In genomic region chr2:240463274-240463865, GRCh38 we compare ENCODE assay signal across 12 cellular contexts. TPM values are rescaled to one million over a fixed set of nuclear protein-coding genes. Genes with fewer than 3 reads are reported as not detected.
DNase-seq lines count a peak whose midpoint lies in the region; ATAC-seq lines count a peak whose summit lies in the region.
"Had no signal": no experiment of that assay in that cellular context is flagged by ENCODE, and none has a peak within 500 bp of the region (broad histone marks: within the 10 kb centered on the region; RNA-seq: fewer than 3 reads in every experiment).

No MANE protein-coding gene starts in this region.

- no peak overlapping the region for H3K4me2 ChIP-seq in GM23248 (ENCODE audit: unreplicated experiment)

- no peak overlapping the region for H3K9ac ChIP-seq in GM23248

- ATAC-seq in left lobe of liver: no peak
- ATAC-seq: stimulated activated naive CD8-positive, alpha-beta T cell treated with anti-CD3 and anti-CD28 coated beads, Interleukin-15, amount 100 ng/mL, for 72 hours had no signal

- WGBS in GM23248 (ENCODE audit: low coverage in 1 of 2, low lambda C conversion rate in 2 of 2, missing lambda C conversion rate in 2 of 2), 2 experiments: 92 to 93% methylated on average over 17 to 19 of the region's 22 CpGs

- H3F3A ChIP-seq in GM23248 (ENCODE audit: insufficient read depth): no peaks in the 10 kb centered on the region

- H3K79me2 ChIP-seq in GM23248 (ENCODE audit: insufficient read depth): no peaks in the 10 kb centered on the region

- DNase-seq in GM23248 (peak; percentile 20), left lobe of liver (ENCODE audit: low spot score) (peak; percentile 44), HuH-7 (ENCODE audit: low spot score) (no peak), NCI-H510A (lab: John Stamatoyannopoulos, UW) (no peak), MV-4-11 (lab: John Stamatoyannopoulos, UW) (no peak)
- peak; percentile 8 for DNase-seq in activated naive CD4-positive, alpha-beta T cell treated with anti-CD3 and anti-CD28 coated beads, Interleukin-2, amount 50 U/mL, for 16 hours
- DNase-seq in stimulated activated CD8-positive, alpha-beta memory T cell treated with anti-CD3 and anti-CD28 coated beads, Interleukin-4, amount 100 ng/mL, for 48 hours: peak; percentile 7
- DNase-seq: amniotic stem cell; CD4-positive, CD25-positive, alpha-beta regulatory T cell; NCI-H345; stimulated activated CD4-positive, alpha-beta T cell treated with anti-CD3 and anti-CD28 coated beads, Interleukin-4, amount 100 ng/mL, for 24 hours had no signal

- H3K27me3 ChIP-seq in GM23248 (replicated peaks; ENCODE audit: insufficient read depth): no peaks in the 10 kb centered on the region

- no peaks in the 10 kb centered on the region for H3K4me1 ChIP-seq in GM23248 (ENCODE audit: insufficient read depth)

- in situ Hi-C loops in GM23248 (cut with MboI): no loop called here

- no peaks in the 10 kb centered on the region for H3K9me3 ChIP-seq in GM23248 (ENCODE audit: low read depth)

- H3K4me3 ChIP-seq in GM23248: no peak overlapping the region

- H3K36me3 ChIP-seq in GM23248 (ENCODE audit: low read depth): no peaks in the 10 kb centered on the region

- no peak overlapping the region for H3K27ac ChIP-seq in GM23248

- H3K9me2 ChIP-seq in GM23248 (ENCODE audit: insufficient read depth): no peaks in the 10 kb centered on the region

- H4K20me1 ChIP-seq in GM23248 (ENCODE audit: insufficient read depth): no peaks in the 10 kb centered on the region

- no peak overlapping the region for H2AFZ ChIP-seq in GM23248

RNA-seq across cellular contexts. Expression of gene GPC1, which starts 27.9 kb away (rescaled TPM):
- total RNA-seq in GM23248 (2014; rRNA removed; shearing (Covaris generic)): 88.2 and 101 TPM in 2 replicates
- 66.4 and 71.6 TPM in 2 replicates for polyA plus RNA-seq in GM23248 (2016; fragmentation: Nextera tagmentation; extraction: Ambion mirVana)
- total RNA-seq in left lobe of liver: 29.4 TPM

Comparison
In these comparisons a context has a peak if more than half of its experiments do, and no peak if none do; other contexts are left out.
1. DNase-seq: peak in GM23248 (single experiment), activated naive CD4-positive, alpha-beta T cell treated with anti-CD3 and anti-CD28 coated beads, Interleukin-2, amount 50 U/mL, for 16 hours (single experiment), left lobe of liver (single experiment) and stimulated activated CD8-positive, alpha-beta memory T cell treated with anti-CD3 and anti-CD28 coated beads, Interleukin-4, amount 100 ng/mL, for 48 hours (single experiment); none in HuH-7 (single experiment), NCI-H510A (single experiment) and MV-4-11 (single experiment).